Comparison of ENCODE assay signal across 8 cellular contexts in genomic region chrX:123962006-123962485, GRCh38. TPM values are rescaled to one million over a fixed set of nuclear protein-coding genes. Genes with fewer than 3 reads are reported as not detected.
DNase-seq lines count a peak whose midpoint lies in the region; ATAC-seq and TF ChIP-seq lines count a peak whose summit lies in the region.

No MANE protein-coding gene starts in this region.

- peaks cover 11% of the 10 kb centered on the region for H3K36me3 Mint-ChIP-seq in activated CD4-positive, alpha-beta T cell treated with anti-CD3 and anti-CD28 coated beads, Interleukin-2, amount 10 ng/mL, durations not matched to agents 24 days and 14 days (ENCODE audit: low read depth)
- peaks cover 11% of the 10 kb centered on the region for H3K36me3 Mint-ChIP-seq in neural progenitor cell

- peak overlapping the region; percentile 84 for H3K4me3 Mint-ChIP-seq in activated CD4-positive, alpha-beta T cell treated with anti-CD3 and anti-CD28 coated beads, Interleukin-2, amount 10 ng/mL, durations not matched to agents 24 days and 14 days
- peak overlapping the region; percentile 93 for H3K4me3 Mint-ChIP-seq in neural progenitor cell

- H3K9ac ChIP-seq in endocrine pancreas (ENCODE audit: control insufficient read depth, insufficient read depth, low read length) (peak overlapping the region; percentile 93), neural progenitor cell (peak overlapping the region; percentile 90)

- no peak for DNase-seq in activated CD4-positive, alpha-beta T cell treated with anti-CD3 and anti-CD28 coated beads, Interleukin-2, amount 10 ng/mL, durations not matched to agents 24 days and 14 days
- DNase-seq in activated CD4-positive, alpha-beta T cell treated with anti-CD3 and anti-CD28 coated beads, Interleukin-2, amount 50 U/mL, for 48 hours: no peak
- DNase-seq in RKO (ENCODE audit: low spot score) (peak; percentile 51), neural progenitor cell (ENCODE audit: low spot score) (no peak), retina (no peak), sciatic nerve (ENCODE audit: low spot score) (no peak)

- H3K9me3 ChIP-seq in endocrine pancreas (ENCODE audit: control insufficient read depth, low read length): no peaks in the 10 kb centered on the region
- no peaks in the 10 kb centered on the region for H3K9me3 ChIP-seq in neural progenitor cell (ENCODE audit: low read depth)

- peaks cover 39% of the 10 kb centered on the region for H4K20me1 ChIP-seq in neural progenitor cell (ENCODE audit: low read depth)

- H3K27ac ChIP-seq in neural progenitor cell: peak overlapping the region; percentile 100

- H3K4me2 ChIP-seq in neural progenitor cell: peak overlapping the region; percentile 69

- peaks cover 21% of the 10 kb centered on the region for H3K4me1 Mint-ChIP-seq in activated CD4-positive, alpha-beta T cell treated with anti-CD3 and anti-CD28 coated beads, Interleukin-2, amount 10 ng/mL, durations not matched to agents 24 days and 14 days
- peaks cover 29% of the 10 kb centered on the region for H3K4me1 Mint-ChIP-seq in neural progenitor cell

- H3K79me2 ChIP-seq in neural progenitor cell (ENCODE audit: low read depth): peaks cover 81% of the 10 kb centered on the region

- H3K9me3 Mint-ChIP-seq in activated CD4-positive, alpha-beta T cell treated with anti-CD3 and anti-CD28 coated beads, Interleukin-2, amount 10 ng/mL, durations not matched to agents 24 days and 14 days: no peaks in the 10 kb centered on the region
- H3K9me3 Mint-ChIP-seq in neural progenitor cell: peaks cover 12% of the 10 kb centered on the region

- H3K36me3 ChIP-seq in endocrine pancreas (ENCODE audit: control insufficient read depth, insufficient read depth, low read length) (no peaks in the 10 kb centered on the region), neural progenitor cell (no peaks in the 10 kb centered on the region)

- ATAC-seq in sciatic nerve (no peak), HG03280 (IDR thresholded peaks at IDR 0.05; ENCODE audit: unreplicated experiment) (no peak)

- peak overlapping the region; percentile 80 for H3K4me3 ChIP-seq in endocrine pancreas (ENCODE audit: control insufficient read depth, insufficient read depth, low read length)
- peak overlapping the region; percentile 90 for H3K4me3 ChIP-seq in neural progenitor cell

- H3F3A ChIP-seq in neural progenitor cell (ENCODE audit: low read depth): peaks cover 21% of the 10 kb centered on the region

- H3K4me1 ChIP-seq in endocrine pancreas (ENCODE audit: control insufficient read depth, insufficient read depth, low read length) (peaks cover 7% of the 10 kb centered on the region), neural progenitor cell (peaks cover 17% of the 10 kb centered on the region)

- TF ChIP-seq CTCF in neural progenitor cell (IDR thresholded peaks at IDR 0.05): no peak

- H3K27me3 ChIP-seq in endocrine pancreas (ENCODE audit: control insufficient read depth, insufficient read depth, low read length) (no peaks in the 10 kb centered on the region), neural progenitor cell (no peaks in the 10 kb centered on the region)

- peak overlapping the region; percentile 98 for H3K27ac Mint-ChIP-seq in activated CD4-positive, alpha-beta T cell treated with anti-CD3 and anti-CD28 coated beads, Interleukin-2, amount 10 ng/mL, durations not matched to agents 24 days and 14 days
- H3K27ac Mint-ChIP-seq in neural progenitor cell: peak overlapping the region; percentile 99

- H3K27me3 Mint-ChIP-seq in activated CD4-positive, alpha-beta T cell treated with anti-CD3 and anti-CD28 coated beads, Interleukin-2, amount 10 ng/mL, durations not matched to agents 24 days and 14 days: no peaks in the 10 kb centered on the region
- H3K27me3 Mint-ChIP-seq in neural progenitor cell (ENCODE audit: insufficient read depth, low read depth): peaks cover 7% of the 10 kb centered on the region

- H2AFZ ChIP-seq in neural progenitor cell (replicated peaks): no peak overlapping the region

- intact Hi-C loops in activated CD4-positive, alpha-beta T cell treated with anti-CD3 and anti-CD28 coated beads, Interleukin-2, amount 10 ng/mL, durations not matched to agents 24 days and 14 days (cut with micrococcal nuclease): loop anchor here (1.0 to 5.0 kb wide), 3 partner anchors 85 to 275 kb away; no protein-coding TSS in a partner anchor
- intact Hi-C loops in sciatic nerve (cut with DNase I): no loop called here

RNA-seq across cellular contexts. Expression of gene STAG2, which starts 0.5 kb away (rescaled TPM):
- 101 and 103 TPM in 2 replicates for total RNA-seq in activated CD4-positive, alpha-beta T cell treated with anti-CD3 and anti-CD28 coated beads, Interleukin-2, amount 10 ng/mL, durations not matched to agents 24 days and 14 days
- 102 and 132 TPM in 2 replicates for total RNA-seq in neural progenitor cell (ENCODE audit: low replicate concordance)
- total RNA-seq in sciatic nerve: 98.2 TPM
